19 cellular contexts compared by ENCODE assay signal in the genomic region with DNA sequence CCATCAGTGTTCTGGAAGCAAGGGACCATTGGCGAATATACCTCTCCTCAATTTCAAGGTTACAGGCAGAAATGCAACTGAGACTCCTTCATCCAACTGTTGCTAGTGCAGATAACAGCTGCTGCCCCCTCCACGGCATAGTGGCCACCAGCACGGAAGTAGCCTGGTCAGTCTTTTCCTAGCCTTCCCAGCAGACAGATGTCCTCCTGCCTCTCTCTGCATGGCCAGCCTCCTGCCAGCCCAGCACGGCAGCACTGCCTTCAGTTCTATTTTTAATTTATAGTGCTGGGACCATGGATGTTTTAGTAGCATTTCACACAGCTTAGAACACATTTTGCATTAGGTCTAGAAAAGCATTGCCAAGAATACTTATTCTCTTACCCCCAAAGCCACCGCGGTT.
"Had no signal": no experiment of that assay in that cellular context is flagged by ENCODE, and none has a peak within 500 bp of the region (broad histone marks: within the 10 kb centered on the region; RNA-seq: fewer than 3 reads in every experiment).

No MANE protein-coding gene starts in this region.

- H3K27me3 ChIP-seq: colonic mucosa, esophagus squamous epithelium, gastrocnemius medialis, heart right ventricle, left lung had no signal

- H3K27ac ChIP-seq: colonic mucosa, esophagus squamous epithelium, gastrocnemius medialis, heart right ventricle, left lung, lower lobe of right lung had no signal

- H3K4me3 ChIP-seq: colonic mucosa, esophagus squamous epithelium, gastrocnemius medialis, heart right ventricle, left lung, lower lobe of right lung, mucosa of descending colon had no signal

- DNase-seq: colonic mucosa; cortex of kidney; effector CD4-positive, alpha-beta T cell; effector memory CD4-positive, alpha-beta T cell; esophagus squamous epithelium; foreskin fibroblast; foreskin melanocyte; gastrocnemius medialis; glutamatergic neuron; head of caudate nucleus; heart right ventricle; hippocampal formation; left cardiac atrium; left lung; left ventricle myocardium superior; lower lobe of right lung; mesenchymal stem cell; mucosa of descending colon; naive B cell had no signal

- H3K4me1 ChIP-seq: colonic mucosa, esophagus squamous epithelium, heart right ventricle, left lung, lower lobe of right lung had no signal

- H3K36me3 ChIP-seq: colonic mucosa, esophagus squamous epithelium, gastrocnemius medialis, heart right ventricle, left lung, lower lobe of right lung had no signal

- ATAC-seq: gastrocnemius medialis, heart right ventricle, left cardiac atrium, left lung, left ventricle myocardium superior, lower lobe of right lung, mucosa of descending colon had no signal

- H3K9me3 ChIP-seq: colonic mucosa, esophagus squamous epithelium, gastrocnemius medialis, heart right ventricle, left lung, lower lobe of right lung, mucosa of descending colon had no signal
